ENCODE assay signal across 8 cellular contexts in genomic region chr2:20525041-20526035, GRCh38.
DNase-seq lines count a peak whose midpoint lies in the region; ATAC-seq and TF ChIP-seq lines count a peak whose summit lies in the region.

No MANE protein-coding gene starts in this region.

- TF ChIP-seq POLR2A in prostate gland (IDR thresholded peaks at IDR 0.05), result no peak

- TF ChIP-seq CTCF in lung (IDR thresholded peaks at IDR 0.05; ENCODE audit: control extremely low read depth, extremely low read depth), result no peak
- TF ChIP-seq CTCF in prostate gland (IDR thresholded peaks at IDR 0.05), result no peak

- H3K9me3 ChIP-seq in lung (ENCODE audit: control insufficient read depth in 2 of 2, insufficient read depth in 1 of 2, low read length in 1 of 2), result no peaks in the 10 kb centered on the region
- H3K9me3 ChIP-seq in prostate gland, result no peaks in the 10 kb centered on the region

- H3K27me3 ChIP-seq in lung (ENCODE audit: control insufficient read depth, insufficient read depth) (no peaks in the 10 kb centered on the region), prostate gland (replicated peaks; ENCODE audit: insufficient read depth) (no peaks in the 10 kb centered on the region)

- peaks cover 0 to 13% of the 10 kb centered on the region in 2 donors for H3K4me1 ChIP-seq in lung (ENCODE audit: control insufficient read depth in 2 of 2, insufficient read depth in 2 of 2, low read length in 2 of 2)
- H3K4me1 ChIP-seq in prostate gland (replicated peaks), result no peaks in the 10 kb centered on the region

- H3K4me3 ChIP-seq in lung, result no peak overlapping the region
- H3K4me3 ChIP-seq in prostate gland, result no peak overlapping the region

- WGBS in lung, 2 donors, result 61 to 79% methylated on average over 17 of the region's 17 CpGs
- 79% methylated on average over 17 of the region's 17 CpGs for WGBS in prostate gland

- H3K27ac ChIP-seq in angular gyrus (ENCODE audit: low read depth, low read length) (peak overlapping the region; percentile 57), lung (ENCODE audit: low read depth in 1 of 2, low read length in 1 of 2) (peak overlapping the region; percentile 6 to 50), prostate gland (peak overlapping the region in 1 of 2 donors; percentile 23)

- ATAC-seq in GM19324 (IDR thresholded peaks at IDR 0.05; ENCODE audit: low FRiP score, unreplicated experiment) (peak; percentile 53), HG03175 (IDR thresholded peaks at IDR 0.05; ENCODE audit: unreplicated experiment) (peak; percentile 95), lung (ENCODE audit: insufficient read depth, low FRiP score) (peak; percentile 84)

- H3K36me3 ChIP-seq in lung (ENCODE audit: control insufficient read depth in 2 of 2, insufficient read depth in 2 of 2, low read length in 2 of 2) (no peaks in the 10 kb centered on the region), prostate gland (no peaks in the 10 kb centered on the region)

- DNase-seq in DMS153 treated with DMSO at 0.1 percent for 48 hours (lab: John Stamatoyannopoulos, UW; ENCODE audit: unreplicated experiment), result peak; percentile 61
- DNase-seq in lung (ENCODE audit: low spot score), result peak; percentile 80
- DNase-seq in activated naive CD4-positive, alpha-beta T cell treated with Interleukin-2 at 50 U/mL for 16 hours, result no peak
- no peak for DNase-seq in NCI-H226
- no peak for DNase-seq in prostate gland (ENCODE audit: low spot score)

- intact Hi-C loops in prostate gland (cut with DNase I), result no loop called here

Comparison
In these comparisons a context has a peak if more than half of its experiments do, and no peak if none do; other contexts are left out.
1. DNase-seq: peak in DMS153 treated with DMSO at 0.1 percent for 48 hours (single experiment) and lung (single experiment); none in activated naive CD4-positive, alpha-beta T cell treated with Interleukin-2 at 50 U/mL for 16 hours (single experiment), NCI-H226 (single experiment) and prostate gland (single experiment).
2. Peak in every context shown above with its lines, with median percentiles within 50 percentile points of each other: ATAC-seq.